In the genomic region with DNA sequence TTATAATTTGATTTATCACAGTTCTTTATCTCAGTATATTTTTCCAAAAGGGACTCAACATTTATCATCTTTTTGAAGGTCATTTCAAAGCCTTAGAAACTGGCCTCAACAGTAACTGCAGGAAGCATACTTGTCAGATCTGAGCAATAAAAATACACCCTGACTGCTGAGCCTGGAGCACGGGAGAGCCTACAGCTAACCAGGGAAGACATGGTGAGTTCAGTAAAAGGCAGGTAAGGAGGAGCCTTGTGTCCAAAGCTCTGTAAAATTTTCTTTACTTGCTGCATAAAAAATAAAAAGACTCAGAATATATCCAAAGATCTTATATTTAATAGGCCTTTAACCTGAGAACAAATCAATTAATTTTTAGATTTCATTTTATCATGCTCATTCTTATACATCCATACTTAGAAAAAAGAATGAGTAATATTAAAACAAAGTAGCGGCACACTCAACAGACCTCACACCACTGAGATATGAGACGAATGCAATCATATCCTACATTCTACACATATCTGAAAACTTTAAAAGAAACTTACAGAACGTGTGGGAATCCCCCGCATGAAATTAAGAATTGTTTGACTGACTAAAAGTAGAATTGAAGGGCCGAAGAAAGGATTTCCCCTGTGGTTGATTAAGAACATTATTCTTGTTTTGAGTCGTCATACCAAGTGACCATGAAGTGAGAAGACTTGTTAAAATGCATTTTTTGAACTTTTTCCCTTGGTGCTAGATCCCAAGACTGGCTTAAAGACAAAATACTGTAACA, we compare ENCODE assay signal across 9 cellular contexts.
DNase-seq lines count a peak whose midpoint lies in the region; ATAC-seq lines count a peak whose summit lies in the region.
"Had no signal": no experiment of that assay in that cellular context is flagged by ENCODE, and none has a peak within 500 bp of the region (broad histone marks: within the 10 kb centered on the region; RNA-seq: fewer than 3 reads in every experiment).

No MANE protein-coding gene starts in this region.

- ATAC-seq in GM21825 (IDR thresholded peaks at IDR 0.05; ENCODE audit: unreplicated experiment) (peak; percentile 68), HG03521 (IDR thresholded peaks at IDR 0.05; ENCODE audit: unreplicated experiment) (peak; percentile 55)
- ATAC-seq in stimulated activated memory B cell treated with anti-CD40 and anti-IgM and Interleukin-4, amounts not matched to agents 10 μg/mL and 1 μg/mL and 100 μg/mL, for 72 hours, result peak; percentile 87

- H3K9me3 Mint-ChIP-seq in activated naive CD4-positive, alpha-beta T cell treated with anti-CD3 and anti-CD28 coated beads, Interleukin-2, amount 10 ng/mL, durations not matched to agents 7 days and 5 days, result peaks cover 4% of the 10 kb centered on the region
- H3K9me3 Mint-ChIP-seq in stimulated activated memory B cell treated with anti-CD40 and anti-IgM and Interleukin-4, amounts not matched to agents 10 μg/mL and 1 μg/mL and 100 μg/mL, for 72 hours, result no peaks in the 10 kb centered on the region

- peaks cover 39% of the 10 kb centered on the region for H3K36me3 Mint-ChIP-seq in activated naive CD4-positive, alpha-beta T cell treated with anti-CD3 and anti-CD28 coated beads, Interleukin-2, amount 10 ng/mL, durations not matched to agents 7 days and 5 days
- H3K36me3 Mint-ChIP-seq in stimulated activated memory B cell treated with anti-CD40 and anti-IgM and Interleukin-4, amounts not matched to agents 10 μg/mL and 1 μg/mL and 100 μg/mL, for 72 hours, result peaks cover 17% of the 10 kb centered on the region

- H3K27me3 Mint-ChIP-seq in activated naive CD4-positive, alpha-beta T cell treated with anti-CD3 and anti-CD28 coated beads, Interleukin-2, amount 10 ng/mL, durations not matched to agents 7 days and 5 days, result no peaks in the 10 kb centered on the region
- no peaks in the 10 kb centered on the region for H3K27me3 Mint-ChIP-seq in stimulated activated memory B cell treated with anti-CD40 and anti-IgM and Interleukin-4, amounts not matched to agents 10 μg/mL and 1 μg/mL and 100 μg/mL, for 72 hours

- peak overlapping the region; percentile 35 for H3K4me3 Mint-ChIP-seq in activated naive CD4-positive, alpha-beta T cell treated with anti-CD3 and anti-CD28 coated beads, Interleukin-2, amount 10 ng/mL, durations not matched to agents 7 days and 5 days
- peak overlapping the region; percentile 56 for H3K4me3 Mint-ChIP-seq in stimulated activated memory B cell treated with anti-CD40 and anti-IgM and Interleukin-4, amounts not matched to agents 10 μg/mL and 1 μg/mL and 100 μg/mL, for 72 hours

- peak overlapping the region; percentile 31 for H3K27ac Mint-ChIP-seq in activated naive CD4-positive, alpha-beta T cell treated with anti-CD3 and anti-CD28 coated beads, Interleukin-2, amount 10 ng/mL, durations not matched to agents 7 days and 5 days
- H3K27ac Mint-ChIP-seq in stimulated activated memory B cell treated with anti-CD40 and anti-IgM and Interleukin-4, amounts not matched to agents 10 μg/mL and 1 μg/mL and 100 μg/mL, for 72 hours, result peak overlapping the region; percentile 90

- CTCF ChIA-PET in activated naive CD4-positive, alpha-beta T cell treated with anti-CD3 and anti-CD28 coated beads, Interleukin-2, amount 10 ng/mL, durations not matched to agents 7 days and 5 days (lab: Charles Lee), result interaction anchor here (1.4 to 2.5 kb wide), 3 partner anchors 49 to 135 kb away, joined by 4 to 10 read pairs (median 7); no protein-coding TSS in a partner anchor

- no peak for DNase-seq in activated naive CD4-positive, alpha-beta T cell treated with anti-CD3 and anti-CD28 coated beads, Interleukin-2, amount 10 ng/mL, durations not matched to agents 7 days and 5 days
- no peak for DNase-seq in activated naive CD4-positive, alpha-beta T cell treated with Interleukin-2 at 50 U/mL for 16 hours
- DNase-seq in iPS-NIHi7 (ENCODE audit: extremely low spot score), result no peak
- no peak for DNase-seq in dermis blood vessel endothelial cell
- DNase-seq in ecto neural progenitor cell (ENCODE audit: low spot score), result no peak
- DNase-seq: stimulated activated CD4-positive, alpha-beta T cell treated with anti-CD3 and anti-CD28 coated beads, Interleukin-4, amount 100 ng/mL, for 4 hours had no signal

- peaks cover 81% of the 10 kb centered on the region for H3K4me1 Mint-ChIP-seq in activated naive CD4-positive, alpha-beta T cell treated with anti-CD3 and anti-CD28 coated beads, Interleukin-2, amount 10 ng/mL, durations not matched to agents 7 days and 5 days
- peaks cover 93% of the 10 kb centered on the region for H3K4me1 Mint-ChIP-seq in stimulated activated memory B cell treated with anti-CD40 and anti-IgM and Interleukin-4, amounts not matched to agents 10 μg/mL and 1 μg/mL and 100 μg/mL, for 72 hours
